In the genomic region with DNA sequence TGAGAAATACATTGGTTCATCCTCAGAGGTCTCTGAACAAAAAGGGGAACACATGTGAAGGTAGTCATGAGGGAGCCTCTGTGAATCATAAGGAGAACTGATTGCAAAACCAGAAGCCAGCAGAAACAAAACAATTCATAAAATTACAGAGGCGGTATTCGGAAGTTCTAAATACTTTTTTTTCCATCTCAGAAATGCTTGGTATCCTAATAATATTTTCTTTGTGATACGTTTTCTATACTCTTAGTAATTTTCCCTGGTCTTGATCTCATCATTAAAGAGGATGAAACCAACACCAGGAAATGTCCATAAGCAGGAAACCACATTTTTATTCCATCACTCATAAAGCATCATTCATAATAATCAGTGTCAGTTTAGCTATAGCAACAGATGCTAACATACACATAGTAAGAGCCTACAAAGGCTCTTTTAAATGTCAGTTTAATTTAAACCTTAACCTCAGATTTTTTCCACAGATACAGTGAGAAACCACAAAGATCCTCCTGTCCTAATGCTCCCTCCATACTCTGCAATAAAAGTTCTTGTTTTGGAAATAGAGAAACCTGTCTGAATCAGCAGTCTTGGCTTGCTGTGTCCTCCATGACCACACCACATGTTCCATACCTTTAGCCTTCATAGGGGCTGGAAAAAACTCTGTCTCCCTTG, we compare ENCODE assay signal across 1 cellular context.
TF ChIP-seq lines count a peak whose summit lies in the region.

No MANE protein-coding gene starts in this region.

TF ChIP-seq in GM23338, 12 proteins besides CTCF, POLR2A, EP300 and RAD21 (continued from another document):
- TF ChIP-seq, protein P1, sequence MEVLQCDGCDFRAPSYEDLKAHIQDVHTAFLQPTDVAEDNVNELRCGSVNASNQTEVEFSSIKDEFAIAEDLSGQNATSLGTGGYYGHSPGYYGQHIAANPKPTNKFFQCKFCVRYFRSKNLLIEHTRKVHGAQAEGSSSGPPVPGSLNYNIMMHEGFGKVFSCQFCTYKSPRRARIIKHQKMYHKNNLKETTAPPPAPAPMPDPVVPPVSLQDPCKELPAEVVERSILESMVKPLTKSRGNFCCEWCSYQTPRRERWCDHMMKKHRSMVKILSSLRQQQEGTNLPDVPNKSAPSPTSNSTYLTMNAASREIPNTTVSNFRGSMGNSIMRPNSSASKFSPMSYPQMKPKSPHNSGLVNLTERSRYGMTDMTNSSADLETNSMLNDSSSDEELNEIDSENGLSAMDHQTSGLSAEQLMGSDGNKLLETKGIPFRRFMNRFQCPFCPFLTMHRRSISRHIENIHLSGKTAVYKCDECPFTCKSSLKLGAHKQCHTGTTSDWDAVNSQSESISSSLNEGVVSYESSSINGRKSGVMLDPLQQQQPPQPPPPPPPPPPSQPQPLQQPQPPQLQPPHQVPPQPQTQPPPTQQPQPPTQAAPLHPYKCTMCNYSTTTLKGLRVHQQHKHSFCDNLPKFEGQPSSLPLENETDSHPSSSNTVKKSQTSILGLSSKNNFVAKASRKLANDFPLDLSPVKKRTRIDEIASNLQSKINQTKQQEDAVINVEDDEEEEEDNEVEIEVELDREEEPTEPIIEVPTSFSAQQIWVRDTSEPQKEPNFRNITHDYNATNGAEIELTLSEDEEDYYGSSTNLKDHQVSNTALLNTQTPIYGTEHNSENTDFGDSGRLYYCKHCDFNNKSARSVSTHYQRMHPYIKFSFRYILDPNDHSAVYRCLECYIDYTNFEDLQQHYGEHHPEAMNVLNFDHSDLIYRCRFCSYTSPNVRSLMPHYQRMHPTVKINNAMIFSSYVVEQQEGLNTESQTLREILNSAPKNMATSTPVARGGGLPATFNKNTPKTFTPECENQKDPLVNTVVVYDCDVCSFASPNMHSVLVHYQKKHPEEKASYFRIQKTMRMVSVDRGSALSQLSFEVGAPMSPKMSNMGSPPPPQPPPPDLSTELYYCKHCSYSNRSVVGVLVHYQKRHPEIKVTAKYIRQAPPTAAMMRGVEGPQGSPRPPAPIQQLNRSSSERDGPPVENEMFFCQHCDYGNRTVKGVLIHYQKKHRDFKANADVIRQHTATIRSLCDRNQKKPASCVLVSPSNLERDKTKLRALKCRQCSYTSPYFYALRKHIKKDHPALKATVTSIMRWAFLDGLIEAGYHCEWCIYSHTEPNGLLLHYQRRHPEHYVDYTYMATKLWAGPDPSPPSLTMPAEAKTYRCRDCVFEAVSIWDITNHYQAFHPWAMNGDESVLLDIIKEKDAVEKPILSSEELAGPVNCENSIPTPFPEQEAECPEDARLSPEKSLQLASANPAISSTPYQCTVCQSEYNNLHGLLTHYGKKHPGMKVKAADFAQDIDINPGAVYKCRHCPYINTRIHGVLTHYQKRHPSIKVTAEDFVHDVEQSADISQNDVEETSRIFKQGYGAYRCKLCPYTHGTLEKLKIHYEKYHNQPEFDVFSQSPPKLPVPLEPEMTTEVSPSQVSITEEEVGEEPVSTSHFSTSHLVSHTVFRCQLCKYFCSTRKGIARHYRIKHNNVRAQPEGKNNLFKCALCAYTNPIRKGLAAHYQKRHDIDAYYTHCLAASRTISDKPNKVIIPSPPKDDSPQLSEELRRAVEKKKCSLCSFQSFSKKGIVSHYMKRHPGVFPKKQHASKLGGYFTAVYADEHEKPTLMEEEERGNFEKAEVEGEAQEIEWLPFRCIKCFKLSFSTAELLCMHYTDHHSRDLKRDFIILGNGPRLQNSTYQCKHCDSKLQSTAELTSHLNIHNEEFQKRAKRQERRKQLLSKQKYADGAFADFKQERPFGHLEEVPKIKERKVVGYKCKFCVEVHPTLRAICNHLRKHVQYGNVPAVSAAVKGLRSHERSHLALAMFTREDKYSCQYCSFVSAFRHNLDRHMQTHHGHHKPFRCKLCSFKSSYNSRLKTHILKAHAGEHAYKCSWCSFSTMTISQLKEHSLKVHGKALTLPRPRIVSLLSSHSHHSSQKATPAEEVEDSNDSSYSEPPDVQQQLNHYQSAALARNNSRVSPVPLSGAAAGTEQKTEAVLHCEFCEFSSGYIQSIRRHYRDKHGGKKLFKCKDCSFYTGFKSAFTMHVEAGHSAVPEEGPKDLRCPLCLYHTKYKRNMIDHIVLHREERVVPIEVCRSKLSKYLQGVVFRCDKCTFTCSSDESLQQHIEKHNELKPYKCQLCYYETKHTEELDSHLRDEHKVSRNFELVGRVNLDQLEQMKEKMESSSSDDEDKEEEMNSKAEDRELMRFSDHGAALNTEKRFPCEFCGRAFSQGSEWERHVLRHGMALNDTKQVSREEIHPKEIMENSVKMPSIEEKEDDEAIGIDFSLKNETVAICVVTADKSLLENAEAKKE (CRISPR knock-in tag; IDR thresholded peaks at IDR 0.05), result no peak
- TF ChIP-seq, protein P2, sequence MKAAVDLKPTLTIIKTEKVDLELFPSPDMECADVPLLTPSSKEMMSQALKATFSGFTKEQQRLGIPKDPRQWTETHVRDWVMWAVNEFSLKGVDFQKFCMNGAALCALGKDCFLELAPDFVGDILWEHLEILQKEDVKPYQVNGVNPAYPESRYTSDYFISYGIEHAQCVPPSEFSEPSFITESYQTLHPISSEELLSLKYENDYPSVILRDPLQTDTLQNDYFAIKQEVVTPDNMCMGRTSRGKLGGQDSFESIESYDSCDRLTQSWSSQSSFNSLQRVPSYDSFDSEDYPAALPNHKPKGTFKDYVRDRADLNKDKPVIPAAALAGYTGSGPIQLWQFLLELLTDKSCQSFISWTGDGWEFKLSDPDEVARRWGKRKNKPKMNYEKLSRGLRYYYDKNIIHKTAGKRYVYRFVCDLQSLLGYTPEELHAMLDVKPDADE (IDR thresholded peaks at IDR 0.05), result no peak
- TF ChIP-seq CREB1 (CRISPR knock-in tag; IDR thresholded peaks at IDR 0.05; ENCODE audit: low read depth) (no peak), ZNF114 (CRISPR knock-in tag; IDR thresholded peaks at IDR 0.05) (no peak), EZH2phosphoT487 (IDR thresholded peaks at IDR 0.05; ENCODE audit: unreplicated experiment) (no peak)
